8 cellular contexts compared by ENCODE assay signal in the genomic region with DNA sequence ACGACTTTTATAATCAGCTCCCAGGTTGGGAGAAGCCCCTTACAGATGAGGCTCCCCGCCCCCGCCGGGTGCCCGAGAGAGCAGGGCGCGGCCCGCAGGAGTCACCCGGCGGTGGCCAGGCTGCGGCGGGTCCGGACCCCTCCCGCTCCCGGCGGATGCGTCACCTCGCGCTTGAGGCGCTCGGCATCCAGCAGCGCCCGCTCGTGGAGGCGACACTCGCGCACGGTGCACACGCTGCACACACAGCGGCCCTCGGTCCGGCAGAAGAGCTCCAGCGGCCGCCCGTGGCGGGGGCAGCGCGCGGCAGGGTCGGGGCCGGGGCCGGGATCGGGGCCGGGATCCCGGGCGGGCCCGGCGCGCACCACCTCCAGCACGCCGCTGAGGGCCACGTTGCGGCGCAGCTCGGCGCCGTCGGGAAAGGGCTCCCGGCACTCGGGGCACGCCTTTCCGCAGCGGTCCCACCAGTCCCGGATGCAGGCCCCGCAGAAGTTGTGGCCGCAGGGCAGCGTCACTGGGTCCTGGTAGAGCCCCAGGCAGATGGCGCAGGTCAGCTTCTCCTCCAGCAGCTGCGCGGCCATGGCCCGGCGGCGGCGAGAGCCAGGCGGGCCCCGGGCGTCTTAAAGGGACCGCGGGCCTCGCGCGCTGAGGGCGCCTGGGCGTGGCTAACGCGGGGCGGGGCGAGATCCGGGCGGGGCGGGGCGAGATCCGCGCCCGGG. TPM values are rescaled to one million over a fixed set of nuclear protein-coding genes. Genes with fewer than 3 reads are reported as not detected.
DNase-seq lines count a peak whose midpoint lies in the region; ATAC-seq, FAIRE-seq and TF ChIP-seq lines count a peak whose summit lies in the region.

A gene with protein sequence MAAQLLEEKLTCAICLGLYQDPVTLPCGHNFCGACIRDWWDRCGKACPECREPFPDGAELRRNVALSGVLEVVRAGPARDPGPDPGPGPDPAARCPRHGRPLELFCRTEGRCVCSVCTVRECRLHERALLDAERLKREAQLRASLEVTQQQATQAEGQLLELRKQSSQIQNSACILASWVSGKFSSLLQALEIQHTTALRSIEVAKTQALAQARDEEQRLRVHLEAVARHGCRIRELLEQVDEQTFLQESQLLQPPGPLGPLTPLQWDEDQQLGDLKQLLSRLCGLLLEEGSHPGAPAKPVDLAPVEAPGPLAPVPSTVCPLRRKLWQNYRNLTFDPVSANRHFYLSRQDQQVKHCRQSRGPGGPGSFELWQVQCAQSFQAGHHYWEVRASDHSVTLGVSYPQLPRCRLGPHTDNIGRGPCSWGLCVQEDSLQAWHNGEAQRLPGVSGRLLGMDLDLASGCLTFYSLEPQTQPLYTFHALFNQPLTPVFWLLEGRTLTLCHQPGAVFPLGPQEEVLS (minus strand): TSS at position 592 of the 716 bp plus-strand sequence. CDS start 14 bp downstream, at position 578.

- peak within 1 kb of the TSS; percentile 79 to 87 for H3K9ac ChIP-seq in duodenal mucosa (ENCODE audit: low read depth in 1 of 2, low read length in 2 of 2)

- no TSS peak for BruUV-seq in A673 (replicated peaks; lab: Mats Ljungman, UMichigan)

- intact Hi-C loops in A673 (cut with micrococcal nuclease; ENCODE audit: unreplicated experiment) (no loop called here), lower lobe of right lung (cut with DNase I) (no loop called here)

- H3K36me3 ChIP-seq in A673 (ENCODE audit: insufficient read depth, low read length, poor library complexity, severe bottlenecking), result peaks cover 41% of the 10 kb centered on the region
- H3K36me3 ChIP-seq in duodenal mucosa (ENCODE audit: control insufficient read depth in 1 of 2, insufficient read depth in 2 of 2, low read length in 2 of 2), result peaks cover 17 to 35% of the 10 kb centered on the region in 2 donors
- peaks cover 52% of the 10 kb centered on the region for H3K36me3 ChIP-seq in lower lobe of right lung

- H3K4me3 ChIP-seq in A673 (ENCODE audit: low read depth, low read length, poor library complexity, severe bottlenecking) (peak within 1 kb of the TSS; percentile 89), duodenal mucosa (ENCODE audit: low read depth in 1 of 2, low read length in 2 of 2) (peak within 1 kb of the TSS; percentile 69 to 71), lower lobe of right lung (peak within 1 kb of the TSS; percentile 83)

- peak; percentile 82 for DNase-seq in A673 (ENCODE audit: low spot score)
- DNase-seq in GM18507 (ENCODE audit: extremely low spot score, insufficient read length, low read depth), result peak; percentile 79
- DNase-seq in NCI-H69 (lab: John Stamatoyannopoulos, UW), result peak; percentile 91
- DNase-seq in activated CD4-positive, alpha-beta T cell treated with anti-CD3 and anti-CD28 coated beads, Interleukin-2, amount 50 U/mL, for 48 hours, result peak; percentile 81
- peak; percentile 91 for DNase-seq in lower lobe of right lung
- DNase-seq in stimulated activated CD4-positive, alpha-beta T cell treated with anti-CD3 and anti-CD28 coated beads, TNF-alpha, amount 100 ng/mL, for 24 hours (ENCODE audit: low read depth in 3 of 3), result peak in 2 of 3 experiments; percentile 73 to 76

- ATAC-seq in HG03064 (IDR thresholded peaks at IDR 0.05; ENCODE audit: low read depth, unreplicated experiment) (peak; percentile 48), lower lobe of right lung (peak; percentile 91 to 93)

- H3K27me3 ChIP-seq in A673 (replicated peaks; ENCODE audit: insufficient read depth, low read depth, low read length, poor library complexity) (no peaks in the 10 kb centered on the region), duodenal mucosa (ENCODE audit: control insufficient read depth in 1 of 2, insufficient read depth in 2 of 2, low read length in 2 of 2) (no peaks in the 10 kb centered on the region), lower lobe of right lung (ENCODE audit: low read depth) (no peaks in the 10 kb centered on the region)

- POLR2A ChIA-PET in A673 (lab: Charles Lee; ENCODE audit: low non-redundant PET), result no interaction called here

- FAIRE-seq in GM18507 (lab: Jason Lieb, UNC), result peak; percentile 78

- H3K4me1 ChIP-seq in A673 (ENCODE audit: insufficient read depth, low read length, poor library complexity, severe bottlenecking), result peaks cover 17% of the 10 kb centered on the region
- H3K4me1 ChIP-seq in duodenal mucosa (ENCODE audit: control insufficient read depth in 1 of 2, insufficient read depth in 2 of 2, low read length in 2 of 2), result peaks cover 21 to 29% of the 10 kb centered on the region in 2 donors
- H3K4me1 ChIP-seq in lower lobe of right lung, result peaks cover 30% of the 10 kb centered on the region

- CTCF ChIA-PET in A673 (lab: Charles Lee), result interaction anchor here (0.6 to 1.5 kb wide), 2 partner anchors 41 to 48 kb away, joined by 4 to 5 read pairs; a partner anchor contains a TSS

- TF ChIP-seq CTCF in A673 (conservative IDR thresholded peaks at IDR 0.05; ENCODE audit: low read depth, low read length), result 0 out of 2 replicates have a peak, but pooled peaks have one; percentile 26
- TF ChIP-seq CTCF in lower lobe of right lung (IDR thresholded peaks at IDR 0.05), result peak; percentile 29

- H3K9me3 ChIP-seq in A673 (ENCODE audit: low read depth, low read length, poor library complexity, severe bottlenecking), result no peaks in the 10 kb centered on the region
- no peaks in the 10 kb centered on the region for H3K9me3 ChIP-seq in duodenal mucosa (ENCODE audit: control insufficient read depth in 1 of 2, low read length in 2 of 2)
- no peaks in the 10 kb centered on the region for H3K9me3 ChIP-seq in lower lobe of right lung

- H3K27ac ChIP-seq in A673 (ENCODE audit: low read depth, low read length, poor library complexity, severe bottlenecking) (peak within 1 kb of the TSS; percentile 84), duodenal mucosa (ENCODE audit: low read depth, low read length) (peak within 1 kb of the TSS; percentile 89), lower lobe of right lung (peak within 1 kb of the TSS; percentile 98)

RNA-seq across cellular contexts. Expression of the gene that starts here (rescaled TPM):
- 46.1 and 47.9 TPM in 2 replicates for total RNA-seq in A673 (2021)
- total RNA-seq in lower lobe of right lung, result 32.4 TPM

Comparison
In these comparisons a context has a peak if more than half of its experiments do, and no peak if none do; other contexts are left out.
1. Peak in every context shown above with its lines: DNase-seq, ATAC-seq, H3K4me3 ChIP-seq and H3K27ac ChIP-seq.